ENCODE assay signal across 14 cellular contexts in the genomic region with DNA sequence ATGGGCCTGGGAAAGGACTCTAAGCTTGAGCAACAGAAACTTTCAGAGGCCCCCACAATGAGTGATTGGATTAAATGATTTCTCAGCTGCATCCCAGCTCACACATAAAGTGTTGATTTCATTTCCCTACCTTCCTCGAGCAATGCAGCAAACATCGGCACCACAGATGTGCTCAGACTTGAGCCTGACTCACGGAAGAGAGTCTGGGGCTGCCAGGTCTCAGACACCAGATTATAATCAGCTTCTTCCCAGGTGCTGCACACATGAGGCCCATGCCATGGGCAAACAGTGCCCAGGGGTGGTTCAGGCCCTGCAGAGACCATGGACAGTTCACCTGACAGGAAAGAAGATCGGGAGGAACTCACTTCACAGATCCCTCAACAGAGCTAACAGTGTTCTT.
DNase-seq lines count a peak whose midpoint lies in the region; ATAC-seq, FAIRE-seq and TF ChIP-seq lines count a peak whose summit lies in the region.
"Had no signal": no experiment of that assay in that cellular context is flagged by ENCODE, and none has a peak within 500 bp of the region (broad histone marks: within the 10 kb centered on the region; RNA-seq: fewer than 3 reads in every experiment).

No MANE protein-coding gene starts in this region.

- H3K4me1 ChIP-seq in keratinocyte (ENCODE audit: control insufficient read depth, extremely low read depth, insufficient read depth, low read length), result peaks cover 16% of the 10 kb centered on the region
- H3K4me1 ChIP-seq in suprapubic skin, result peaks cover 14% of the 10 kb centered on the region
- H3K4me1 ChIP-seq: BLaER1 treated with 17β-estradiol and CSF1 and Interleukin-3, amounts not matched to agents 10 nM and 100 nM had no signal

- H3K4me2 ChIP-seq in keratinocyte (ENCODE audit: control insufficient read depth, extremely low read depth, insufficient read depth, low read depth, low read length), result peak overlapping the region; percentile 30
- H3K4me2 ChIP-seq: BLaER1 treated with 17β-estradiol and CSF1 and Interleukin-3, amounts not matched to agents 10 nM and 100 nM had no signal

- no peaks in the 10 kb centered on the region for H4K20me1 ChIP-seq in keratinocyte (ENCODE audit: control insufficient read depth, extremely low read depth, insufficient read depth, low read length)
- H4K20me1 ChIP-seq: BLaER1 treated with 17β-estradiol and CSF1 and Interleukin-3, amounts not matched to agents 10 nM and 100 nM had no signal

- no peaks in the 10 kb centered on the region for H3K9me1 ChIP-seq in keratinocyte (ENCODE audit: control insufficient read depth, extremely low read depth, insufficient read depth, low read length)

- no peak overlapping the region for H3K9ac ChIP-seq in keratinocyte (ENCODE audit: control insufficient read depth, extremely low read depth, insufficient read depth, low read length)
- H3K9ac ChIP-seq: BLaER1 treated with 17β-estradiol and CSF1 and Interleukin-3, amounts not matched to agents 10 nM and 100 nM had no signal

- H3K4me3 ChIP-seq in HFF-Myc (replicated peaks; ENCODE audit: low read depth, low read length) (no peak overlapping the region), bronchial epithelial cell (ENCODE audit: low read depth, low read length) (no peak overlapping the region), keratinocyte (ENCODE audit: control insufficient read depth in 2 of 3, extremely low read depth in 1 of 3, insufficient read depth in 2 of 3, low read depth in 1 of 3, low read length in 3 of 3) (no peak overlapping the region), suprapubic skin (no peak overlapping the region)
- H3K4me3 ChIP-seq: BLaER1 treated with 17β-estradiol and CSF1 and Interleukin-3, amounts not matched to agents 10 nM and 100 nM; GM12878 had no signal

- H3K27me3 ChIP-seq in bronchial epithelial cell (ENCODE audit: control insufficient read depth, insufficient read depth, low read length) (no peaks in the 10 kb centered on the region), keratinocyte (ENCODE audit: control insufficient read depth, extremely low read depth, insufficient read depth, low read length) (no peaks in the 10 kb centered on the region), suprapubic skin (no peaks in the 10 kb centered on the region)
- H3K27me3 ChIP-seq: BLaER1 treated with 17β-estradiol and CSF1 and Interleukin-3, amounts not matched to agents 10 nM and 100 nM had no signal

- H3K9me3 ChIP-seq in keratinocyte (ENCODE audit: control insufficient read depth, low read depth, low read length) (no peaks in the 10 kb centered on the region), suprapubic skin (no peaks in the 10 kb centered on the region)
- H3K9me3 ChIP-seq: BLaER1 treated with 17β-estradiol and CSF1 and Interleukin-3, amounts not matched to agents 10 nM and 100 nM had no signal

- no peak overlapping the region for H2AFZ ChIP-seq in keratinocyte (ENCODE audit: control insufficient read depth, low read length)

- H3K27ac ChIP-seq in keratinocyte (ENCODE audit: control insufficient read depth, insufficient read depth, low read length), result no peak overlapping the region
- H3K27ac ChIP-seq in suprapubic skin, result peak overlapping the region; percentile 64
- H3K27ac ChIP-seq: BLaER1 treated with 17β-estradiol and CSF1 and Interleukin-3, amounts not matched to agents 10 nM and 100 nM had no signal

- TF ChIP-seq CTCF in HFF-Myc (IDR thresholded peaks at IDR 0.05; ENCODE audit: low read depth, low read length, missing control alignments) (no peak), bronchial epithelial cell (IDR thresholded peaks at IDR 0.05; ENCODE audit: insufficient read depth, low read length, severe bottlenecking) (no peak), keratinocyte (optimal IDR thresholded peaks at IDR 0.05 in 1 of 3, IDR thresholded peaks at IDR 0.05 in 1 of 3, conservative IDR thresholded peaks at IDR 0.05 in 1 of 3; ENCODE audit: extremely low read depth in 1 of 3, insufficient read depth in 2 of 3, low read length in 3 of 3) (no peak), suprapubic skin (IDR thresholded peaks at IDR 0.05) (no peak)

- no peak for TF ChIP-seq EP300 in suprapubic skin (IDR thresholded peaks at IDR 0.05)

- H3K79me2 ChIP-seq in keratinocyte (ENCODE audit: control insufficient read depth, insufficient read depth, low read length), result no peaks in the 10 kb centered on the region

- WGBS in suprapubic skin, result 50% methylated on average over 4 of the region's 4 CpGs

- H3K36me3 ChIP-seq in bronchial epithelial cell (ENCODE audit: control insufficient read depth, insufficient read depth, low read length) (no peaks in the 10 kb centered on the region), keratinocyte (ENCODE audit: control insufficient read depth in 2 of 2, extremely low read depth in 1 of 2, insufficient read depth in 2 of 2, low read length in 2 of 2) (no peaks in the 10 kb centered on the region), suprapubic skin (no peaks in the 10 kb centered on the region)
- H3K36me3 ChIP-seq: BLaER1 treated with 17β-estradiol and CSF1 and Interleukin-3, amounts not matched to agents 10 nM and 100 nM had no signal

- dilution Hi-C loops in keratinocyte (cut with MboI; ENCODE audit: extremely low pct_ligation_motif_present, low sequenced_read_pairs), result no loop called here

- FAIRE-seq in bronchial epithelial cell (lab: Jason Lieb, UNC) (no peak), keratinocyte (lab: Jason Lieb, UNC) (peak; percentile 94)
- FAIRE-seq: GM12878, GM18507 had no signal

- DNase-seq in HFF-Myc (ENCODE audit: extremely low read depth, low read depth), result peak; percentile 14
- DNase-seq in bronchial epithelial cell (ENCODE audit: low read depth), result peak; percentile 37
- DNase-seq in keratinocyte (ENCODE audit: low read depth, low spot score), result no peak
- no peak for DNase-seq in suprapubic skin (ENCODE audit: low spot score in 2 of 2)
- DNase-seq in stimulated activated naive CD4-positive, alpha-beta T cell treated with Interleukin-2 at 50 U/mL for 16 hours (lab: John Stamatoyannopoulos, UW), result no peak
- DNase-seq: ACHN; CD4-positive, alpha-beta T cell; DMS79; HCEC 1CT had no signal

- TF ChIP-seq POLR2A in suprapubic skin (IDR thresholded peaks at IDR 0.05), result no peak

- ATAC-seq in HG03460 (IDR thresholded peaks at IDR 0.05; ENCODE audit: unreplicated experiment) (no peak), HG02588 (IDR thresholded peaks at IDR 0.05; ENCODE audit: unreplicated experiment) (no peak)
- ATAC-seq: GM12878 had no signal

Comparison
In these comparisons a context has a peak if more than half of its experiments do, and no peak if none do; other contexts are left out.
1. DNase-seq: peak in HFF-Myc (single experiment) and bronchial epithelial cell (single experiment); none in keratinocyte (single experiment), suprapubic skin (0 of 2) and stimulated activated naive CD4-positive, alpha-beta T cell treated with Interleukin-2 at 50 U/mL for 16 hours (single experiment).